Comparison of ENCODE assay signal across 36 cellular contexts in genomic region chr12:114384746-114385145, GRCh38. TPM values are rescaled to one million over a fixed set of nuclear protein-coding genes. Genes with fewer than 3 reads are reported as not detected.
"Had no signal": no experiment of that assay in that cellular context is flagged by ENCODE, and none has a peak within 500 bp of the region (broad histone marks: within the 10 kb centered on the region; RNA-seq: fewer than 3 reads in every experiment).

No MANE protein-coding gene starts in this region.

- ATAC-seq: activated CD8-positive, alpha-beta memory T cell treated with anti-CD3 and anti-CD28 coated beads, Interleukin-2, amount 10 ng/mL, durations not matched to agents 7 days and 5 days; activated CD8-positive, alpha-beta T cell treated with anti-CD3 and anti-CD28 coated beads for 36 hours; activated naive CD8-positive, alpha-beta T cell treated with anti-CD3 and anti-CD28 coated beads, Interleukin-2, amount 50 U/mL, for 24 hours; effector memory CD8-positive, alpha-beta T cell; esophagus mucosa; foreskin keratinocyte; left lobe of liver; naive thymus-derived CD8-positive, alpha-beta T cell had no signal

- H3K36me3 ChIP-seq: brain microvascular endothelial cell, colonic mucosa, neural progenitor cell, sigmoid colon, thoracic aorta, upper lobe of left lung, WERI-Rb-1 had no signal

- FAIRE-seq: endothelial cell of umbilical vein had no signal

- H3K9ac ChIP-seq: neural progenitor cell had no signal

- H3K27me3 ChIP-seq: brain microvascular endothelial cell, colonic mucosa, foreskin keratinocyte, upper lobe of left lung had no signal

- H3K4me1 Mint-ChIP-seq: activated CD4-positive, alpha-beta T cell treated with anti-CD3 and anti-CD28 coated beads, Interleukin-2, amount 10 ng/mL, durations not matched to agents 7 days and 5 days; activated CD8-positive, alpha-beta memory T cell treated with anti-CD3 and anti-CD28 coated beads, Interleukin-2, amount 10 ng/mL, durations not matched to agents 7 days and 5 days; activated naive CD8-positive, alpha-beta T cell treated with anti-CD3 and anti-CD28 coated beads, Interleukin-2, amount 50 U/mL, for 24 hours; immature natural killer cell; neural progenitor cell had no signal

- H3K27me3 Mint-ChIP-seq: activated CD8-positive, alpha-beta memory T cell treated with anti-CD3 and anti-CD28 coated beads, Interleukin-2, amount 10 ng/mL, durations not matched to agents 7 days and 5 days had no signal

- H3K27ac Mint-ChIP-seq: activated CD4-positive, alpha-beta T cell treated with anti-CD3 and anti-CD28 coated beads, Interleukin-2, amount 10 ng/mL, durations not matched to agents 7 days and 5 days; activated CD8-positive, alpha-beta memory T cell treated with anti-CD3 and anti-CD28 coated beads, Interleukin-2, amount 10 ng/mL, durations not matched to agents 7 days and 5 days; activated CD8-positive, alpha-beta T cell treated with anti-CD3 and anti-CD28 coated beads for 36 hours; activated naive CD8-positive, alpha-beta T cell treated with anti-CD3 and anti-CD28 coated beads, Interleukin-2, amount 50 U/mL, for 24 hours; activated T-helper 1 cell treated with anti-CD3 and anti-CD28 coated beads, Interleukin-12 subunit alpha, Interleukin-12 subunit beta, Interleukin-2, Interleukin-4 antibody, amounts not matched to agents 30 ng/mL and 10 ng/mL and 1 ng/mL, durations not matched to agents 14 hours and 24 hours and 36 hours; effector memory CD8-positive, alpha-beta T cell; immature natural killer cell; neural progenitor cell had no signal

- H3K4me3 ChIP-seq: colonic mucosa, dorsolateral prefrontal cortex, hepatocyte, neural progenitor cell, sigmoid colon, thoracic aorta, upper lobe of left lung had no signal

- H3K27ac ChIP-seq: brain microvascular endothelial cell, colonic mucosa, dorsolateral prefrontal cortex, foreskin keratinocyte, hepatocyte, neural progenitor cell, sigmoid colon, thoracic aorta, upper lobe of left lung, WERI-Rb-1 had no signal

- H3K36me3 Mint-ChIP-seq: activated CD8-positive, alpha-beta memory T cell treated with anti-CD3 and anti-CD28 coated beads, Interleukin-2, amount 10 ng/mL, durations not matched to agents 7 days and 5 days; immature natural killer cell; naive thymus-derived CD8-positive, alpha-beta T cell; neural progenitor cell had no signal

- H3K9me3 ChIP-seq: colonic mucosa, sigmoid colon, thoracic aorta, upper lobe of left lung had no signal

- H2AFZ ChIP-seq: hepatocyte, neural progenitor cell had no signal

- H3K4me2 ChIP-seq: hepatocyte, neural progenitor cell had no signal

- H3K4me3 Mint-ChIP-seq: activated CD4-positive, alpha-beta T cell treated with anti-CD3 and anti-CD28 coated beads, Interleukin-2, amount 10 ng/mL, durations not matched to agents 7 days and 5 days; activated CD8-positive, alpha-beta memory T cell treated with anti-CD3 and anti-CD28 coated beads, Interleukin-2, amount 10 ng/mL, durations not matched to agents 7 days and 5 days; activated CD8-positive, alpha-beta T cell treated with anti-CD3 and anti-CD28 coated beads for 36 hours; activated naive CD8-positive, alpha-beta T cell treated with anti-CD3 and anti-CD28 coated beads, Interleukin-2, amount 50 U/mL, for 24 hours; activated T-helper 1 cell treated with anti-CD3 and anti-CD28 coated beads, Interleukin-12 subunit alpha, Interleukin-12 subunit beta, Interleukin-2, Interleukin-4 antibody, amounts not matched to agents 30 ng/mL and 10 ng/mL and 1 ng/mL, durations not matched to agents 14 hours and 24 hours and 36 hours; effector memory CD8-positive, alpha-beta T cell; immature natural killer cell; naive thymus-derived CD8-positive, alpha-beta T cell; neural progenitor cell had no signal

- H3K9me3 Mint-ChIP-seq: activated CD4-positive, alpha-beta T cell treated with anti-CD3 and anti-CD28 coated beads, Interleukin-2, amount 10 ng/mL, durations not matched to agents 7 days and 5 days; activated CD8-positive, alpha-beta T cell treated with anti-CD3 and anti-CD28 coated beads for 36 hours; activated naive CD8-positive, alpha-beta T cell treated with anti-CD3 and anti-CD28 coated beads, Interleukin-2, amount 50 U/mL, for 24 hours; activated T-helper 1 cell treated with anti-CD3 and anti-CD28 coated beads, Interleukin-12 subunit alpha, Interleukin-12 subunit beta, Interleukin-2, Interleukin-4 antibody, amounts not matched to agents 30 ng/mL and 10 ng/mL and 1 ng/mL, durations not matched to agents 14 hours and 24 hours and 36 hours; neural progenitor cell had no signal

- DNase-seq: activated CD4-positive, alpha-beta T cell treated with anti-CD3 and anti-CD28 coated beads, Interleukin-2, amount 10 ng/mL, durations not matched to agents 7 days and 5 days; activated CD4-positive, CD25-positive, alpha-beta regulatory T cell treated with anti-CD3 and anti-CD28 coated beads, Interleukin-2, amount 50 U/mL, for 72 hours; activated CD8-positive, alpha-beta memory T cell treated with anti-CD3 and anti-CD28 coated beads, Interleukin-2, amount 10 ng/mL, durations not matched to agents 7 days and 5 days; activated CD8-positive, alpha-beta T cell treated with anti-CD3 and anti-CD28 coated beads for 36 hours; activated gamma-delta T cell; activated naive CD4-positive, alpha-beta T cell treated with anti-CD3 and anti-CD28 coated beads, Interleukin-2, amount 50 U/mL, for 16 hours; activated naive CD8-positive, alpha-beta T cell treated with anti-CD3 and anti-CD28 coated beads, Interleukin-2, amount 50 U/mL, for 24 hours; activated T-cell treated with anti-CD3 and anti-CD28 coated beads for 4 hours; anterior cingulate cortex; brain microvascular endothelial cell; colonic mucosa; dorsolateral prefrontal cortex; effector memory CD8-positive, alpha-beta T cell; foreskin keratinocyte; immature natural killer cell; naive thymus-derived CD8-positive, alpha-beta T cell; posterior cingulate gyrus; sigmoid colon; stimulated activated CD4-positive, alpha-beta T cell treated with anti-CD3 and anti-CD28 coated beads, Interleukin-2, amount 100 ng/mL, for 48 hours; stimulated activated CD8-positive, alpha-beta memory T cell treated with anti-CD3 and anti-CD28 coated beads, Interleukin-4, amount 100 ng/mL, for 48 hours; stimulated activated naive CD4-positive, alpha-beta T cell treated with Interleukin-2 at 50 U/mL for 16 hours; upper lobe of left lung; WERI-Rb-1 had no signal

- H3K4me1 ChIP-seq: colonic mucosa, foreskin keratinocyte, sigmoid colon had no signal

RNA-seq across cellular contexts. Expression of gene TBX5, which starts 21.2 kb away (rescaled TPM):
- total RNA-seq: activated CD4-positive, alpha-beta T cell treated with anti-CD3 and anti-CD28 coated beads, Interleukin-2, amount 10 ng/mL, durations not matched to agents 7 days and 5 days; activated CD8-positive, alpha-beta memory T cell treated with anti-CD3 and anti-CD28 coated beads, Interleukin-2, amount 10 ng/mL, durations not matched to agents 7 days and 5 days; activated CD8-positive, alpha-beta T cell treated with anti-CD3 and anti-CD28 coated beads for 36 hours; activated T-helper 1 cell treated with anti-CD3 and anti-CD28 coated beads, Interleukin-12 subunit alpha, Interleukin-12 subunit beta, Interleukin-2, Interleukin-4 antibody, amounts not matched to agents 30 ng/mL and 10 ng/mL and 1 ng/mL, durations not matched to agents 14 hours and 24 hours and 36 hours; colonic mucosa; endothelial cell of umbilical vein; foreskin keratinocyte; glomerular endothelial cell; kidney epithelial cell; left lobe of liver; lung microvascular endothelial cell; naive thymus-derived CD8-positive, alpha-beta T cell; omental fat pad; renal cortical epithelial cell; sigmoid colon; T-helper 2 cell treated with Interferon-gamma antibody and Interleukin-4, amounts not matched to agents 100 ng/mL and 5 ng/mL, for 36 hours had no signal
- polyA plus RNA-seq: endothelial cell of umbilical vein; foreskin keratinocyte; immature natural killer cell; naive thymus-derived CD8-positive, alpha-beta T cell; sigmoid colon had no signal
